In the genomic region with DNA sequence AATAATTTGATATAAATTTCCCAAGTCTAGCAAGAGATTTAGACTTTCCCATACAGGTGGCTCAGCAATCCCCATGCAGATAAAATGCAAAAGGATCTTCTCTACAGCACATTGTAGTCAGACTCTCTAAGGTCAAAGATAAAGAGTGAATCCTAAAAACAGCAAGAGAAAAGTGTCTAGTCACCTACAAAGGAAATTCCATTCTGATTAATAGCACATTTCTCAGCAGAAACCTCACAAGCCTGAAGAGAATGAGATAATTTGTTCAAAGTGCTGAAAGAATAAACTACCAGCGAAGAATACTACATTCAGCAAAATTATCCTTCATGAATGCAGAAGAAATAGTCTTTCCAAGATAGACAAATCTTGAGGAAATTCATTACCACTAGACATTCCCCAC, we compare ENCODE assay signal across 18 cellular contexts.
DNase-seq lines count a peak whose midpoint lies in the region; ATAC-seq and TF ChIP-seq lines count a peak whose summit lies in the region.
"Had no signal": no experiment of that assay in that cellular context is flagged by ENCODE, and none has a peak within 500 bp of the region (broad histone marks: within the 10 kb centered on the region; RNA-seq: fewer than 3 reads in every experiment).

No MANE protein-coding gene starts in this region.

- H3K4me1 ChIP-seq in mammary epithelial cell (ENCODE audit: insufficient read depth, low read length), result peaks cover 3% of the 10 kb centered on the region
- H3K4me1 ChIP-seq: BE2C had no signal

- in situ Hi-C loops in mammary epithelial cell (cut with MboI; ENCODE audit: low sequenced_read_pairs in 2 of 2), result no loop called here

- no peak for TF ChIP-seq CTCF in mammary epithelial cell (conservative IDR thresholded peaks at IDR 0.05 in 1 of 2, IDR thresholded peaks at IDR 0.05 in 1 of 2; ENCODE audit: extremely low read depth in 1 of 2, insufficient read depth in 1 of 2, low read depth in 1 of 2, low read length in 2 of 2)

- dilution Hi-C loops in mammary epithelial cell (cut with HindIII; ENCODE audit: low sequenced_read_pairs), result no loop called here

- ATAC-seq in HG03521 (IDR thresholded peaks at IDR 0.05; ENCODE audit: unreplicated experiment), result no peak
- ATAC-seq: PC-3, Right ventricle myocardium inferior had no signal

- no peaks in the 10 kb centered on the region for H3K36me3 ChIP-seq in mammary epithelial cell (ENCODE audit: insufficient read depth, low read length)
- H3K36me3 ChIP-seq: BE2C had no signal

- no peaks in the 10 kb centered on the region for H3K9me3 ChIP-seq in mammary epithelial cell (replicated peaks; ENCODE audit: insufficient read depth, low read length)
- H3K9me3 ChIP-seq: BE2C had no signal

- BruUV-seq in mammary epithelial cell (replicated peaks; lab: Mats Ljungman, UMichigan), result no TSS peak

- no peak overlapping the region for H3K4me3 ChIP-seq in mammary epithelial cell (replicated peaks in 1 of 3; ENCODE audit: insufficient read depth in 1 of 3, low read depth in 2 of 3, low read length in 3 of 3)

- H3K27me3 ChIP-seq in mammary epithelial cell (ENCODE audit: insufficient read depth, low read length), result no peaks in the 10 kb centered on the region
- H3K27me3 ChIP-seq: BE2C had no signal

- 50% methylated on average over 1 of the region's 1 CpG for WGBS in mammary epithelial cell (ENCODE audit: low coverage, missing lambda C conversion rate)

- DNase-seq in EH (ENCODE audit: low read depth) (peak; percentile 41), HT1080 (ENCODE audit: low read depth) (peak; percentile 67), mammary epithelial cell (peak; percentile 32), kidney tubule cell (ENCODE audit: low spot score) (peak; percentile 68), activated gamma-delta T cell treated with Interleukin-2 at 50 U/mL for 16 hours (no peak)
- no peak for DNase-seq in activated CD4-positive, alpha-beta T cell treated with anti-CD3 and anti-CD28 coated beads, Interleukin-2, amount 50 U/mL, for 4 hours
- DNase-seq: BE2C; CD4-positive, alpha-beta memory T cell; DMS79; Kasumi-1; MV-4-11; NCI-H1436; NCI-H2227 treated with DMSO at 0.1 percent for 48 hours; NCI-H526 treated with DMSO at 0.1 percent for 48 hours; PC-3; SK-N-SH had no signal

- no peaks in the 10 kb centered on the region for H3K79me2 ChIP-seq in mammary epithelial cell (ENCODE audit: insufficient read depth, low read length)

- intact Hi-C loops in mammary epithelial cell (cut with micrococcal nuclease), result no loop called here

- CTCF ChIA-PET in mammary epithelial cell (lab: Charles Lee; ENCODE audit: low non-redundant PET), result no interaction called here

- no peak overlapping the region for H3K9ac ChIP-seq in mammary epithelial cell (ENCODE audit: insufficient read depth, low read length)
- H3K9ac ChIP-seq: SK-N-SH had no signal

- no peak overlapping the region for H3K4me2 ChIP-seq in mammary epithelial cell (ENCODE audit: insufficient read depth, low read depth, low read length)
- H3K4me2 ChIP-seq: SK-N-SH had no signal

- H2AFZ ChIP-seq in mammary epithelial cell (ENCODE audit: low read depth, low read length), result no peak overlapping the region

- no peaks in the 10 kb centered on the region for H4K20me1 ChIP-seq in mammary epithelial cell (ENCODE audit: insufficient read depth, low read length)

- H3K27ac ChIP-seq in mammary epithelial cell (ENCODE audit: insufficient read depth, low read depth, low read length), result peak overlapping the region; percentile 7

Comparison
In these comparisons a context has a peak if more than half of its experiments do, and no peak if none do; other contexts are left out.
1. DNase-seq: peak in EH (single experiment), HT1080 (single experiment), mammary epithelial cell (single experiment) and kidney tubule cell (single experiment); none in activated gamma-delta T cell treated with Interleukin-2 at 50 U/mL for 16 hours (single experiment) and activated CD4-positive, alpha-beta T cell treated with anti-CD3 and anti-CD28 coated beads, Interleukin-2, amount 50 U/mL, for 4 hours (0 of 2).